ENCODE assay signal across 8 cellular contexts in genomic region chr17:7841309-7841621, GRCh38. TPM values are rescaled to one million over a fixed set of nuclear protein-coding genes. Genes with fewer than 3 reads are reported as not detected.
DNase-seq lines count a peak whose midpoint lies in the region; ATAC-seq, FAIRE-seq and TF ChIP-seq lines count a peak whose summit lies in the region.

No MANE protein-coding gene starts in this region.

- peak overlapping the region; percentile 87 for H2AFZ ChIP-seq in IMR-90 (replicated peaks; ENCODE audit: low read length, poor library complexity)

- dilution Hi-C loops in IMR-90 (cut with HindIII; ENCODE audit: low sequenced_read_pairs, unreplicated experiment), result no loop called here

- no peaks in the 10 kb centered on the region for H3K27me3 ChIP-seq in IMR-90 (ENCODE audit: control insufficient read depth, insufficient read depth, low read length)
- H3K27me3 ChIP-seq in thoracic aorta (replicated peaks; ENCODE audit: insufficient read depth), result no peaks in the 10 kb centered on the region

- H3K36me3 Mint-ChIP-seq in activated naive CD8-positive, alpha-beta T cell, result peaks cover 7% of the 10 kb centered on the region

- peak overlapping the region; percentile 93 for H3K4me2 ChIP-seq in IMR-90 (ENCODE audit: low read depth, low read length)

- DNase-seq in IMR-90 (no peak), kidney (no peak), thoracic aorta (ENCODE audit: low spot score) (no peak), 8988T (no peak)

- POLR2A ChIA-PET in IMR-90 (lab: Charles Lee; ENCODE audit: unreplicated experiment), result no interaction called here

- H2AK5ac ChIP-seq in IMR-90 (ENCODE audit: low read depth, low read length), result peak overlapping the region; percentile 72

- peak overlapping the region; percentile 34; the same call in 1 of the 2 replicates for H4K91ac ChIP-seq in IMR-90 (ENCODE audit: insufficient read depth, low read depth, low read length)

- H3K9ac ChIP-seq in IMR-90 (ENCODE audit: low read depth, low read length) (peak overlapping the region; percentile 30), kidney (ENCODE audit: low read length in 2 of 2) (peak overlapping the region; percentile 21 to 99)

- TF ChIP-seq CTCF in C4-2B (conservative IDR thresholded peaks at IDR 0.05) (no peak), IMR-90 (conservative IDR thresholded peaks at IDR 0.05; ENCODE audit: low read depth, low read length) (no peak), kidney (IDR thresholded peaks at IDR 0.05; ENCODE audit: borderline replicate concordance, extremely low read depth, insufficient read depth) (no peak), thoracic aorta (IDR thresholded peaks at IDR 0.05) (no peak)

- H3K4me1 Mint-ChIP-seq in activated naive CD8-positive, alpha-beta T cell (ENCODE audit: low read depth), result peaks cover 50% of the 10 kb centered on the region

- TF ChIP-seq POLR2A in IMR-90 (IDR thresholded peaks at IDR 0.05; ENCODE audit: low read depth, low read length), result no peak

- no peaks in the 10 kb centered on the region for H3K27me3 Mint-ChIP-seq in activated naive CD8-positive, alpha-beta T cell

- H2BK5ac ChIP-seq in IMR-90 (ENCODE audit: low read depth, low read length, poor library complexity, severe bottlenecking), result peak overlapping the region; percentile 52

- no peak overlapping the region for H3K18ac ChIP-seq in IMR-90 (ENCODE audit: low read depth, low read length)

- H3K9me3 Mint-ChIP-seq in activated naive CD8-positive, alpha-beta T cell (ENCODE audit: low read depth), result no peaks in the 10 kb centered on the region

- 0 out of 2 replicates have a peak overlapping the region, but pooled peaks have one; percentile 42 for H2BK20ac ChIP-seq in IMR-90 (ENCODE audit: low read depth, low read length)

- no peak overlapping the region for H3K56ac ChIP-seq in IMR-90 (ENCODE audit: extremely low read depth, insufficient read depth, low read length)

- H3K36me3 ChIP-seq in IMR-90 (ENCODE audit: control insufficient read depth, insufficient read depth, low read length) (peaks cover 17% of the 10 kb centered on the region; the same call in 1 of the 2 replicates), kidney (ENCODE audit: control insufficient read depth in 1 of 2, insufficient read depth in 2 of 2, low read length in 2 of 2) (peaks cover 0 to 6% of the 10 kb centered on the region in 2 donors), thoracic aorta (peaks cover 4% of the 10 kb centered on the region)

- H4K8ac ChIP-seq in IMR-90 (ENCODE audit: low read depth in 2 of 2, low read length in 2 of 2), result peak overlapping the region in 1 of 2 experiments; percentile 22; a peak in 1 of 4 replicates

- 0 out of 2 replicates have a peak overlapping the region, but pooled peaks have one; percentile 0 for H2BK120ac ChIP-seq in IMR-90 (ENCODE audit: low read depth, low read length)

- peak overlapping the region; percentile 90 for H2AK9ac ChIP-seq in IMR-90 (replicated peaks; ENCODE audit: low read depth, low read length, poor library complexity)

- H4K5ac ChIP-seq in IMR-90 (ENCODE audit: low read depth, low read length), result no peak overlapping the region

- H3K9me3 ChIP-seq in IMR-90 (ENCODE audit: control insufficient read depth, insufficient read depth, low read length), result no peaks in the 10 kb centered on the region
- no peaks in the 10 kb centered on the region for H3K9me3 ChIP-seq in kidney (ENCODE audit: control insufficient read depth in 1 of 2, low read length in 2 of 2)
- no peaks in the 10 kb centered on the region for H3K9me3 ChIP-seq in thoracic aorta

- CTCF ChIA-PET in IMR-90 (lab: Yijun Ruan, JAX), result no interaction called here

- H3K9me1 ChIP-seq in IMR-90 (ENCODE audit: insufficient read depth, low read length), result peaks cover 9% of the 10 kb centered on the region; the same call in 1 of the 2 replicates

- peak overlapping the region; percentile 79 for H3K14ac ChIP-seq in IMR-90 (replicated peaks; ENCODE audit: low read depth, low read length)

- H3K4me3 ChIP-seq in IMR-90 (ENCODE audit: insufficient read depth, low read depth, low read length), result peak overlapping the region; percentile 36
- peak overlapping the region; percentile 63 to 94 for H3K4me3 ChIP-seq in kidney (ENCODE audit: low read length in 2 of 2)
- H3K4me3 ChIP-seq in thoracic aorta, result peak overlapping the region; percentile 86

- H3K27ac ChIP-seq in C4-2B (peak overlapping the region; percentile 95), IMR-90 (ENCODE audit: insufficient read depth, low read length) (peak overlapping the region; percentile 35), kidney (ENCODE audit: low read depth in 2 of 2, low read length in 2 of 2) (peak overlapping the region; percentile 97 to 99), thoracic aorta (peak overlapping the region; percentile 98 to 99)

- TF ChIP-seq RAD21 in IMR-90 (IDR thresholded peaks at IDR 0.05; ENCODE audit: low read length), result no peak

- H3K79me1 ChIP-seq in IMR-90 (ENCODE audit: low read depth in 1 of 2, low read length in 2 of 2), result peaks cover 19 to 85% of the 10 kb centered on the region in 2 experiments

- H3K4ac ChIP-seq in IMR-90 (ENCODE audit: low read depth, low read length), result peak overlapping the region; percentile 64

- peak overlapping the region; percentile 51; the same call in 2 of the 3 replicates for H2BK15ac ChIP-seq in IMR-90 (ENCODE audit: low read depth, low read length)

- peak overlapping the region; percentile 95 for H3K4me3 Mint-ChIP-seq in activated naive CD8-positive, alpha-beta T cell

- peaks cover 25% of the 10 kb centered on the region for H3K4me1 ChIP-seq in IMR-90 (ENCODE audit: control insufficient read depth, insufficient read depth, low read length)
- H3K4me1 ChIP-seq in kidney (ENCODE audit: control insufficient read depth in 1 of 2, insufficient read depth in 1 of 2, low read depth in 1 of 2, low read length in 2 of 2), result peaks cover 21 to 45% of the 10 kb centered on the region in 2 donors
- peaks cover 28 to 42% of the 10 kb centered on the region in 2 donors for H3K4me1 ChIP-seq in thoracic aorta (ENCODE audit: control insufficient read depth in 1 of 2, low read depth in 2 of 2)

- 2% methylated on average over 14 of the region's 14 CpGs; no CpG with 5 or more reads in 1 of the 2 experiments for WGBS in IMR-90 (ENCODE audit: extremely low coverage in 2 of 2, insufficient read length in 1 of 2), 2 experiments

- no peak for FAIRE-seq in kidney (lab: Jason Lieb, UNC)

- no TSS peak for BruUV-seq in IMR-90 (replicated peaks; lab: Mats Ljungman, UMichigan)

- peak overlapping the region; percentile 29 for H3K23ac ChIP-seq in IMR-90 (ENCODE audit: low read depth, low read length)

- ATAC-seq in IMR-90 (ENCODE audit: low read depth), result no peak
- no peak for ATAC-seq in thoracic aorta (ENCODE audit: insufficient number of reproducible peaks, low FRiP score, low read depth)
- no peak for ATAC-seq in GM18517 (IDR thresholded peaks at IDR 0.05; ENCODE audit: unreplicated experiment)
- no peak for ATAC-seq in HG03439 (IDR thresholded peaks at IDR 0.05; ENCODE audit: unreplicated experiment)

- H3K27ac Mint-ChIP-seq in activated naive CD8-positive, alpha-beta T cell, result peak overlapping the region; percentile 99

- intact Hi-C loops in IMR-90 (cut with micrococcal nuclease) (loop anchor here (5.0 kb wide), 1 partner anchor 269 kb away; no protein-coding TSS in a partner anchor), kidney (cut with DNase I) (no loop called here)

- in situ Hi-C loops in IMR-90 (cut with MboI; ENCODE audit: low sequenced_read_pairs), result no loop called here

- peaks cover 71% of the 10 kb centered on the region for H4K20me1 ChIP-seq in IMR-90 (ENCODE audit: insufficient read depth, low read length)

TF ChIP-seq in IMR-90, 13 proteins besides CTCF, POLR2A, EP300 and RAD21 (continues in another document):
- TF ChIP-seq RCOR1 (IDR thresholded peaks at IDR 0.05; ENCODE audit: insufficient replicate concordance, low read length), result peak; percentile 83

RNA-seq across cellular contexts. Expression of gene KDM6B, which starts 7.2 kb away (rescaled TPM):
- total RNA-seq in IMR-90 (2012; rRNA removed) (0.72 and 1.1 TPM in 2 replicates), kidney (32.3 TPM), thoracic aorta (10 to 100 TPM in 1 of 2 donors, 1 to 10 TPM in 1; 9.5 to 35.8 TPM)
- polyA plus RNA-seq in IMR-90 (2012; rRNA removed) (3.5 and 4.5 TPM in 2 replicates), kidney (ENCODE audit: insufficient read depth, low read depth, low replicate concordance) (3.9 TPM)
- 2.7 and 3.6 TPM in 2 replicates for polyA plus RNA-seq in IMR-90 (2012; cell fraction: cytosol; rRNA removed)
- polyA plus RNA-seq in IMR-90 (2012; cell fraction: nucleus; rRNA removed; ENCODE audit: low replicate concordance), result 18.3 and 20.0 TPM in 2 replicates

RNA-seq across cellular contexts. Expression of gene TMEM88, which starts 13.6 kb away (rescaled TPM):
- not detected in 2 replicates for total RNA-seq in IMR-90 (2012; rRNA removed)
- polyA plus RNA-seq in IMR-90 (2012; rRNA removed), result 1.9 and 2.1 TPM in 2 replicates
- 0.63 and 0.79 TPM in 2 replicates for polyA plus RNA-seq in IMR-90 (2012; cell fraction: cytosol; rRNA removed)
- 16.9 and 24.1 TPM in 2 replicates for polyA plus RNA-seq in IMR-90 (2012; cell fraction: nucleus; rRNA removed; ENCODE audit: low replicate concordance)
- 17.6 TPM for total RNA-seq in kidney
- 59.8 TPM for polyA plus RNA-seq in kidney (ENCODE audit: insufficient read depth, low read depth, low replicate concordance)
- 10 to 100 TPM in 1 of 2 donors, 1 to 10 TPM in 1; 4.1 to 21.9 TPM for total RNA-seq in thoracic aorta

RNA-seq across cellular contexts. Expression of gene NAA38, which starts 16.1 kb away (rescaled TPM):
- total RNA-seq in IMR-90 (2012; rRNA removed) (40.7 and 62.2 TPM in 2 replicates), kidney (69.6 TPM), thoracic aorta (10 to 100 TPM; 49.5 to 62.7 TPM)
- polyA plus RNA-seq in IMR-90 (2012; rRNA removed) (76.8 and 122 TPM in 2 replicates), kidney (ENCODE audit: insufficient read depth, low read depth, low replicate concordance) (246 TPM)
- polyA plus RNA-seq in IMR-90 (2012; cell fraction: cytosol; rRNA removed), result 125 and 183 TPM in 2 replicates
- 34.7 and 54.0 TPM in 2 replicates for polyA plus RNA-seq in IMR-90 (2012; cell fraction: nucleus; rRNA removed; ENCODE audit: low replicate concordance)

RNA-seq across cellular contexts. Expression of gene CYB5D1, which starts 16.5 kb away (rescaled TPM):
- total RNA-seq in IMR-90 (2012; rRNA removed) (10.8 and 11.1 TPM in 2 replicates), kidney (20.4 TPM), thoracic aorta (1 to 10 TPM; 3.8 to 8.9 TPM)
- polyA plus RNA-seq in IMR-90 (2012; rRNA removed) (7.0 and 8.8 TPM in 2 replicates), kidney (ENCODE audit: insufficient read depth, low read depth, low replicate concordance) (14.3 TPM)
- polyA plus RNA-seq in IMR-90 (2012; cell fraction: cytosol; rRNA removed), result 3.4 and 4.3 TPM in 2 replicates
- polyA plus RNA-seq in IMR-90 (2012; cell fraction: nucleus; rRNA removed; ENCODE audit: low replicate concordance), result 9.7 and 19.2 TPM in 2 replicates

RNA-seq across cellular contexts. Expression of gene CHD3, which starts 47.3 kb away (rescaled TPM):
- total RNA-seq in IMR-90 (2012; rRNA removed) (67.2 and 78.1 TPM in 2 replicates), kidney (94.6 TPM), thoracic aorta (100 to 1,000 TPM in 1 of 2 donors, 10 to 100 TPM in 1; 80.6 to 171 TPM)
- polyA plus RNA-seq in IMR-90 (2012; rRNA removed) (55.1 and 65.4 TPM in 2 replicates), kidney (ENCODE audit: insufficient read depth, low read depth, low replicate concordance) (41.5 TPM)
- 53.4 and 59.5 TPM in 2 replicates for polyA plus RNA-seq in IMR-90 (2012; cell fraction: cytosol; rRNA removed)
- polyA plus RNA-seq in IMR-90 (2012; cell fraction: nucleus; rRNA removed; ENCODE audit: low replicate concordance), result 202 and 231 TPM in 2 replicates

Comparison
In these comparisons a context has a peak if more than half of its experiments do, and no peak if none do; other contexts are left out.
1. H3K27ac ChIP-seq: peak in every context shown above with its lines; median percentile 98 in thoracic aorta; 98 in kidney; 95 in C4-2B; 35 in IMR-90.
2. H3K4me3 ChIP-seq: peak in every context shown above with its lines; median percentile 86 in thoracic aorta; 78 in kidney; 36 in IMR-90.